In the genomic region with DNA sequence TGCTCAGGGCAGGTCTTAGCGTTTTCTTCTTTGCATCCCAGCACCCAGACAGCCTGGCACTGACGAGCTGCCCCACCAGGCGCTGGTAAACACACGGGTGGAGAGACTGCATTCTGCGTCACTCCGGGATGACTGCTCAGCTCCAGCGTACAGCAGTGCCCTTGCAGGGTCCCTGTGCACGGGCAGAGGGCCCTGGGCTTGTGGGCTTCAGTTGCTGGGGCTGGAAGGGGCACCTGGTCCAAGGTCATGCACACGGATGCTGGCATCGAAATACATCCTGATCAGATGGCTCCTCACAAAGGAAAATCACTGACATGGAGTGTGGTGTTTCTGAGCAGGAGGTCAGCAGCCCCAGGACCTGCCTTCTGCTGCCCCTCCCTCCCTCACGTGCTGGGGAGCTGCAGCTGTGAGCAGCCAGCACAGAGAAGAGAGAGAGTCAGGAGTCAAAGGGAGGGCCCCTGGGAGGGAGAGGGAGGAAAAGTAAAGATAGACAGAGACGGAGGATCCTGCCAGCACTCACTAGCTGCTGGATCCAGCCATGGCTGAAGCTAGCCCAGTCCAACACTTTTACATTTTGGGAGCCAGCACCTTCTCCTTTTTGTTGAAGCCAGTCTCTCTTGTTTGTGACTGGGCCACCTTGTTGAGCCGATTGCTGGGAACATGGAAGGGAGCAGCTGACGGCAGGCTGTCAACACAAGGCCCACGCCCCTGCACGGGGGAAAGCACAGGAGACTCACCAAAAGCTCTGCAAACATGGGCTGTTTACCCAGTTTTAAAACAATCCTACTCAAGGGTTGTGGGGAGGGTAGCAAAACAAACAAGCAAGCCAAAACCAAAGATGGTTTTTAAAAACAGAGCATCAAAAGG, we compare ENCODE assay signal across 20 cellular contexts.
DNase-seq lines count a peak whose midpoint lies in the region; FAIRE-seq and TF ChIP-seq lines count a peak whose summit lies in the region.
"Had no signal": no experiment of that assay in that cellular context is flagged by ENCODE, and none has a peak within 500 bp of the region (broad histone marks: within the 10 kb centered on the region; RNA-seq: fewer than 3 reads in every experiment).

No MANE protein-coding gene starts in this region.

- H4K91ac ChIP-seq in H1 (replicated peaks; ENCODE audit: insufficient read length, low read length) (no peak overlapping the region), neuronal stem cell (ENCODE audit: low read depth, low read length, poor library complexity) (no peak overlapping the region)

- H2AFZ ChIP-seq in H1 (ENCODE audit: low read length) (no peak overlapping the region), neuronal stem cell (ENCODE audit: low read length) (peak overlapping the region; percentile 45)
- H2AFZ ChIP-seq: PC-9 had no signal

- no peak overlapping the region for H2BK20ac ChIP-seq in H1 (ENCODE audit: low read length)

- H3K4me2 ChIP-seq in H1 (ENCODE audit: insufficient read depth in 1 of 2, low read depth in 2 of 2, low read length in 2 of 2) (no peak overlapping the region), neuronal stem cell (ENCODE audit: insufficient read depth, low read length, poor library complexity, severe bottlenecking) (no peak overlapping the region)
- H3K4me2 ChIP-seq: PC-9 had no signal

- no peak for TF ChIP-seq POLR2A in H1 (IDR thresholded peaks at IDR 0.05; ENCODE audit: control extremely low read depth in 1 of 2, low read depth in 2 of 2, low read length in 2 of 2)

- H3K27ac ChIP-seq in HL-60 (replicated peaks) (peak overlapping the region; percentile 70), H1 (ENCODE audit: low read depth, low read length) (no peak overlapping the region), neuronal stem cell (replicated peaks; ENCODE audit: low read length) (no peak overlapping the region)
- H3K27ac ChIP-seq: esophagus squamous epithelium, PC-9 had no signal

- no peak for FAIRE-seq in H1 (lab: Jason Lieb, UNC)
- FAIRE-seq: GM12891 had no signal

- no peaks in the 10 kb centered on the region for H3K23me2 ChIP-seq in H1 (ENCODE audit: low read depth, low read length)

- H3K9ac ChIP-seq in H1 (replicated peaks in 1 of 4; ENCODE audit: extremely low read depth in 1 of 4, low read depth in 3 of 4, low read length in 3 of 4) (no peak overlapping the region; a peak in 1 of 7 replicates), neuronal stem cell (ENCODE audit: low read depth, low read length, poor library complexity) (peak overlapping the region; percentile 18)

- H2AK5ac ChIP-seq in H1 (ENCODE audit: low read depth, low read length) (no peak overlapping the region), neuronal stem cell (ENCODE audit: low read depth, low read length) (peak overlapping the region; percentile 53)

- POLR2A ChIA-PET in H1 (lab: Charles Lee; ENCODE audit: partially characterized antibody): no interaction called here

- H3K23ac ChIP-seq in H1 (ENCODE audit: insufficient read length) (no peak overlapping the region), neuronal stem cell (ENCODE audit: low read depth, low read length, poor library complexity) (peak overlapping the region; percentile 25)

- no peak overlapping the region for H2BK120ac ChIP-seq in H1 (replicated peaks; ENCODE audit: low read depth, low read length)
- H2BK120ac ChIP-seq in neuronal stem cell (ENCODE audit: low read depth, low read length): no peak overlapping the region

- no peaks in the 10 kb centered on the region for H3K79me2 ChIP-seq in H1 (ENCODE audit: control insufficient read depth in 1 of 2, insufficient read depth in 2 of 2, low read length in 2 of 2)

- peaks cover 0 to 10% (median 7%) of the 10 kb centered on the region in 4 experiments; a peak in 6 of 7 replicates for H3K4me1 ChIP-seq in H1 (replicated peaks in 1 of 4; ENCODE audit: control insufficient read depth in 3 of 4, insufficient read depth in 4 of 4, low read length in 3 of 4)
- peaks cover 12 to 18% of the 10 kb centered on the region in 2 donors for H3K4me1 ChIP-seq in neuronal stem cell (ENCODE audit: control insufficient read depth in 2 of 2, insufficient read depth in 1 of 2, low read depth in 1 of 2, low read length in 2 of 2)

- H2BK15ac ChIP-seq in H1 (ENCODE audit: low read length) (no peak overlapping the region), neuronal stem cell (ENCODE audit: low read length) (no peak overlapping the region)

- H4K8ac ChIP-seq in H1 (ENCODE audit: extremely low read depth, insufficient read depth, low read length): no peak overlapping the region
- H4K8ac ChIP-seq in neuronal stem cell (ENCODE audit: low read depth, low read length): no peak overlapping the region

- no peak for TF ChIP-seq RAD21 in H1 (IDR thresholded peaks at IDR 0.05 in 1 of 2, conservative IDR thresholded peaks at IDR 0.05 in 1 of 2; ENCODE audit: low read depth in 2 of 2, low read length in 2 of 2)

- peak; percentile 17 for DNase-seq in D341Med (ENCODE audit: low spot score)
- DNase-seq in HL-60 (ENCODE audit: low read depth in 1 of 2, low spot score in 1 of 2): no peak
- no peak for DNase-seq in H1 (ENCODE audit: low read depth in 1 of 2, low spot score in 2 of 2)
- DNase-seq in neuronal stem cell (ENCODE audit: low spot score): no peak
- DNase-seq in NOMO-1 treated with DMSO at 0.1 percent for 48 hours (lab: John Stamatoyannopoulos, UW; ENCODE audit: unreplicated experiment): no peak
- no peak for DNase-seq in dermis blood vessel endothelial cell
- DNase-seq in effector CD4-positive, alpha-beta T cell: no peak
- DNase-seq: activated CD4-positive, alpha-beta T cell treated with anti-CD3 and anti-CD28 coated beads for 4 hours; activated CD8-positive, alpha-beta memory T cell treated with anti-CD3 and anti-CD28 coated beads, Interleukin-2, amount 50 U/mL, for 48 hours; activated naive CD4-positive, alpha-beta T cell treated with anti-CD3 and anti-CD28 coated beads, Interleukin-2, amount 50 U/mL, for 16 hours; COR-L47; esophagus squamous epithelium; GF-D8; mesendoderm; MM.1S; NCI-H2029; NCI-H524 treated with DMSO at 0.1 percent for 48 hours; PC-9; stimulated activated CD4-positive, alpha-beta T cell treated with anti-CD3 and anti-CD28 coated beads, Interleukin-1b, Interleukin-23, amount 100 ng/mL, for 48 hours had no signal

- H3K79me1 ChIP-seq in H1 (ENCODE audit: low read depth, low read length) (0 out of 2 replicates have a peak, but pooled peaks cover under 1% of the 10 kb centered on the region), neuronal stem cell (ENCODE audit: low read depth, low read length) (no peaks in the 10 kb centered on the region)

- no peak overlapping the region for H4K5ac ChIP-seq in H1 (ENCODE audit: insufficient read length, low read depth, low read length)

- no peak overlapping the region for H2BK5ac ChIP-seq in H1 (ENCODE audit: low read depth, low read length)
- H2BK5ac ChIP-seq in neuronal stem cell (ENCODE audit: low read length): no peak overlapping the region

- WGBS in H1 (ENCODE audit: extremely low coverage in 1 of 2, insufficient coverage in 1 of 2, insufficient read length in 1 of 2, insufficient replicate concordance in 2 of 2, low coverage in 1 of 2, low lambda C conversion rate in 2 of 2, missing lambda C conversion rate in 1 of 2), 2 experiments: 85% methylated on average over 16 of the region's 16 CpGs; no CpG with 5 or more reads in 1 of the 2 experiments
- no CpG with 5 or more reads among the region's 16 CpGs for WGBS in neuronal stem cell (ENCODE audit: extremely low coverage in 2 of 2, insufficient read length in 2 of 2, insufficient replicate concordance in 1 of 2), 2 donors

- H2BK12ac ChIP-seq in H1 (ENCODE audit: low read depth, low read length) (no peak overlapping the region), neuronal stem cell (ENCODE audit: low read length) (peak overlapping the region; percentile 51)

- TF ChIP-seq CTCF in HL-60 (IDR thresholded peaks at IDR 0.05; ENCODE audit: insufficient read depth, low read length) (no peak), H1 (IDR thresholded peaks at IDR 0.05; ENCODE audit: control extremely low read depth in 1 of 3, insufficient read depth in 1 of 3, low read depth in 1 of 3, low read length in 3 of 3) (no peak)

- H3K4me3 ChIP-seq in HL-60 (replicated peaks; ENCODE audit: insufficient read depth, low read length) (no peak overlapping the region), H1 (ENCODE audit: extremely low read depth in 1 of 4, insufficient read depth in 2 of 4, low read depth in 3 of 4, low read length in 4 of 4) (no peak overlapping the region), neuronal stem cell (ENCODE audit: low read length in 2 of 2) (no peak overlapping the region)
- H3K4me3 ChIP-seq: esophagus squamous epithelium, PC-9 had no signal

- no peaks in the 10 kb centered on the region for H3K27me3 ChIP-seq in HL-60 (ENCODE audit: insufficient read depth, poor library complexity, severe bottlenecking)
- H3K27me3 ChIP-seq in H1 (replicated peaks in 1 of 4; ENCODE audit: control insufficient read depth in 3 of 4, extremely low read depth in 1 of 4, insufficient read depth in 3 of 4, low read length in 3 of 4): no peaks in the 10 kb centered on the region
- H3K27me3 ChIP-seq in neuronal stem cell (ENCODE audit: control insufficient read depth in 3 of 3, insufficient read depth in 3 of 3, low read depth in 1 of 3, low read length in 3 of 3): no peaks in the 10 kb centered on the region

- H3K9me3 ChIP-seq in H1 (ENCODE audit: insufficient read depth in 2 of 2, low read depth in 1 of 2, low read length in 1 of 2) (no peaks in the 10 kb centered on the region), neuronal stem cell (replicated peaks in 1 of 2; ENCODE audit: control insufficient read depth in 2 of 2, insufficient read depth in 1 of 2, low read depth in 1 of 2, low read length in 2 of 2) (no peaks in the 10 kb centered on the region)
- H3K9me3 ChIP-seq: esophagus squamous epithelium had no signal

- no peak for TF ChIP-seq EP300 in H1 (IDR thresholded peaks at IDR 0.05; ENCODE audit: borderline replicate concordance in 1 of 2, low read depth in 2 of 2, low read length in 2 of 2)

- H3K56ac ChIP-seq in H1 (replicated peaks; ENCODE audit: insufficient read length, low read depth, low read length): no peak overlapping the region

- H3K18ac ChIP-seq in H1 (ENCODE audit: extremely low read depth, low read length): 0 out of 2 replicates have a peak overlapping the region, but pooled peaks have one; percentile 16
- peak overlapping the region; percentile 81 for H3K18ac ChIP-seq in neuronal stem cell (ENCODE audit: low read length)

- CTCF ChIA-PET in H1 (lab: Charles Lee; ENCODE audit: partially characterized antibody): interaction anchor here (0.8 to 2.0 kb wide), 9 partner anchors 15 to 191 kb away, joined by 3 to 9 read pairs (median 3); a partner anchor contains a TSS

- no peak overlapping the region for H3K14ac ChIP-seq in H1 (ENCODE audit: insufficient read length)
- peak overlapping the region; percentile 14 for H3K14ac ChIP-seq in neuronal stem cell (ENCODE audit: low read length)

- H3K36me3 ChIP-seq in H1 (ENCODE audit: control insufficient read depth in 2 of 4, insufficient read depth in 4 of 4, low read length in 3 of 4) (no peaks in the 10 kb centered on the region), neuronal stem cell (replicated peaks in 1 of 2; ENCODE audit: control insufficient read depth in 2 of 2, insufficient read depth in 2 of 2, low read length in 2 of 2) (no peaks in the 10 kb centered on the region)
- H3K36me3 ChIP-seq: esophagus squamous epithelium had no signal

- H3K4ac ChIP-seq in H1 (replicated peaks; ENCODE audit: insufficient read length, low read depth, low read length) (no peak overlapping the region), neuronal stem cell (ENCODE audit: low read length) (no peak overlapping the region)

- no peaks in the 10 kb centered on the region for H4K20me1 ChIP-seq in H1 (replicated peaks in 1 of 2; ENCODE audit: control insufficient read depth in 1 of 2, insufficient read depth in 2 of 2, low read length in 2 of 2)
